Comparison of ENCODE assay signal across 1 cellular context in genomic region chr15:70475921-70476320, GRCh38.
TF ChIP-seq lines count a peak whose summit lies in the region.

No MANE protein-coding gene starts in this region.

TF ChIP-seq in SK-N-SH, 30 proteins besides CTCF, POLR2A, EP300 and RAD21 (continued from another document):
- TF ChIP-seq PBX3 (IDR thresholded peaks at IDR 0.05) (no peak), RXRA (IDR thresholded peaks at IDR 0.05; ENCODE audit: borderline replicate concordance, low read depth) (no peak), NFIC (IDR thresholded peaks at IDR 0.05; ENCODE audit: borderline replicate concordance) (no peak), RCOR1 (IDR thresholded peaks at IDR 0.05; ENCODE audit: low read length) (no peak), MXI1 (IDR thresholded peaks at IDR 0.05; ENCODE audit: low read depth, low read length) (no peak), IRF3 (IDR thresholded peaks at IDR 0.05; ENCODE audit: low read depth, low read length) (no peak), CHD2 (IDR thresholded peaks at IDR 0.05; ENCODE audit: low read length, partially characterized antibody) (no peak), SIN3A (IDR thresholded peaks at IDR 0.05; ENCODE audit: borderline replicate concordance, low read depth, low read length) (no peak), FOXM1 (IDR thresholded peaks at IDR 0.05; ENCODE audit: low read depth) (no peak), POLR2AphosphoS5 (IDR thresholded peaks at IDR 0.05; ENCODE audit: low read depth, low read length) (no peak), NRF1 (IDR thresholded peaks at IDR 0.05; ENCODE audit: low read depth, low read length) (no peak), USF2 (IDR thresholded peaks at IDR 0.05; ENCODE audit: borderline replicate concordance, low read depth, low read length) (no peak), SMC3 (IDR thresholded peaks at IDR 0.05; ENCODE audit: low read depth, low read length) (no peak), YY1 (IDR thresholded peaks at IDR 0.05; ENCODE audit: low read depth) (no peak), MAX (IDR thresholded peaks at IDR 0.05; ENCODE audit: low read depth) (no peak), USF1 (IDR thresholded peaks at IDR 0.05; ENCODE audit: borderline replicate concordance, low read depth) (no peak), ELF1 (IDR thresholded peaks at IDR 0.05) (no peak)
